In genomic region chr1:117586747-117587478, GRCh38 we compare ENCODE assay signal across 17 cellular contexts.
"Had no signal": no experiment of that assay in that cellular context is flagged by ENCODE, and none has a peak within 500 bp of the region (broad histone marks: within the 10 kb centered on the region; RNA-seq: fewer than 3 reads in every experiment).

No MANE protein-coding gene starts in this region.

- H3K4me3 Mint-ChIP-seq: activated CD8-positive, alpha-beta T cell treated with anti-CD3 and anti-CD28 coated beads, Interleukin-2, amount 10 ng/mL, durations not matched to agents 7 days and 5 days; memory B cell; neural crest cell; stimulated activated effector memory CD8-positive, alpha-beta T cell treated with anti-CD3 and anti-CD28 coated beads, Interleukin-12 subunit alpha, Interleukin-12 subunit beta, amount 100 ng/mL, for 72 hours had no signal

- H3K36me3 ChIP-seq: breast epithelium, esophagus squamous epithelium, gastrocnemius medialis, left ventricle myocardium inferior, pancreas, SJSA1, tibial nerve had no signal

- H3K4me3 ChIP-seq: breast epithelium, esophagus squamous epithelium, gastrocnemius medialis, left ventricle myocardium inferior, pancreas, SJSA1, smooth muscle cell, tibial nerve had no signal

- H3K9me3 ChIP-seq: breast epithelium, esophagus squamous epithelium, gastrocnemius medialis, left ventricle myocardium inferior, pancreas, SJSA1, tibial nerve had no signal

- H3K4me1 Mint-ChIP-seq: neural crest cell had no signal

- H3K4me1 ChIP-seq: left ventricle myocardium inferior, SJSA1, tibial nerve had no signal

- H3K27me3 ChIP-seq: breast epithelium, esophagus squamous epithelium, gastrocnemius medialis, pancreas, SJSA1, tibial nerve had no signal

- H3K27ac ChIP-seq: breast epithelium, esophagus squamous epithelium, gastrocnemius medialis, left ventricle myocardium inferior, pancreas, SJSA1, tibial nerve had no signal

- H3K9me3 Mint-ChIP-seq: neural crest cell; stimulated activated effector memory CD8-positive, alpha-beta T cell treated with anti-CD3 and anti-CD28 coated beads, Interleukin-12 subunit alpha, Interleukin-12 subunit beta, amount 100 ng/mL, for 72 hours had no signal

- DNase-seq: activated CD4-positive, alpha-beta T cell treated with anti-CD3 and anti-CD28 coated beads for 48 hours; activated CD8-positive, alpha-beta T cell treated with anti-CD3 and anti-CD28 coated beads, Interleukin-2, amount 10 ng/mL, durations not matched to agents 7 days and 5 days; activated gamma-delta T cell treated with Interleukin-2 at 50 U/mL for 16 hours; aorta; esophagus squamous epithelium; gastrocnemius medialis; left ventricle myocardium inferior; retina; SW 1271 had no signal

- ATAC-seq: gastrocnemius medialis; pancreas; stimulated activated effector memory CD8-positive, alpha-beta T cell treated with anti-CD3 and anti-CD28 coated beads, Interleukin-12 subunit alpha, Interleukin-12 subunit beta, amount 100 ng/mL, for 72 hours had no signal

- H3K36me3 Mint-ChIP-seq: memory B cell had no signal

- H3K27ac Mint-ChIP-seq: activated CD8-positive, alpha-beta T cell treated with anti-CD3 and anti-CD28 coated beads, Interleukin-2, amount 10 ng/mL, durations not matched to agents 7 days and 5 days; memory B cell had no signal
